9 cellular contexts compared by ENCODE assay signal in the genomic region with DNA sequence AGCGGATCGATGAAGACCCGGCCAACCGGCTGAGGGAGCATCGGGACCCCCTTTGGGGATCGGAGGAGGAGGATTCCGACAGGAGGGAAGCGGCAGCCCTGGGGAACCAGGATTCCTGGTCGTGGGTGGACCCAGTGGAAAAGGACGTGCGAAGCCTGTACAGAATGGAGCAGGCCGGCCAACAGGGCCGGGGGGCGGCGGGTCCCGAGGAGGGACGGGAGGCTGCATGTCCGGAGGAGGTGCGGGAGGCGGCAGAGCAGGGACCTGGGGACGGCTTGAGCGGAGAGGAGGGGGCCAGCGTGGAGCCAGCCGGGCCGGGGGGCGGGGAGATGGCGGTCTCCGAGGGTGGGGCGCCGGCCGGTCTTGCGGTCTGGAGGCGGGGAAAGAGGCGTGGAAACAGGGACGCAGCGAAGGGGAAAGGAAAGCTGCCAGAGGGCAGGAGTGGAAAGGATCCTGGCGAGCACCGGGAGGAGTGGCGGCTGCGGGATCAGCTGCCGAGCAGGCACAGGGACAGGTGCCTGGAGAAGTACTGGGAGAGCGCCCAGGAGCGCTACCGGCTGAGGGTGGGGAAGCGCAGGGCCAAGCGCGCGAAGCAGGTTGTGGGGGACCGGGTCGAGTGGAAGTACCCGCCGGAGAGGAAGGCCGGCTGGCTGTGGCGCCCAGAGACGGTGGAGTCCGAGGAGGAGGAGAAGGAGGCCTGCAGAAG. TPM values are rescaled to one million over a fixed set of nuclear protein-coding genes. Genes with fewer than 3 reads are reported as not detected.
A peak's percentile ranks its signal among the peaks of the same experiment; 100 is the strongest.
DNase-seq lines count a peak whose midpoint lies in the region; ATAC-seq and TF ChIP-seq lines count a peak whose summit lies in the region.
"Had no signal": no experiment of that assay in that cellular context is flagged by ENCODE, and none has a peak within 500 bp of the region (broad histone marks: within the 10 kb centered on the region; RNA-seq: fewer than 3 reads in every experiment).

A gene with protein sequence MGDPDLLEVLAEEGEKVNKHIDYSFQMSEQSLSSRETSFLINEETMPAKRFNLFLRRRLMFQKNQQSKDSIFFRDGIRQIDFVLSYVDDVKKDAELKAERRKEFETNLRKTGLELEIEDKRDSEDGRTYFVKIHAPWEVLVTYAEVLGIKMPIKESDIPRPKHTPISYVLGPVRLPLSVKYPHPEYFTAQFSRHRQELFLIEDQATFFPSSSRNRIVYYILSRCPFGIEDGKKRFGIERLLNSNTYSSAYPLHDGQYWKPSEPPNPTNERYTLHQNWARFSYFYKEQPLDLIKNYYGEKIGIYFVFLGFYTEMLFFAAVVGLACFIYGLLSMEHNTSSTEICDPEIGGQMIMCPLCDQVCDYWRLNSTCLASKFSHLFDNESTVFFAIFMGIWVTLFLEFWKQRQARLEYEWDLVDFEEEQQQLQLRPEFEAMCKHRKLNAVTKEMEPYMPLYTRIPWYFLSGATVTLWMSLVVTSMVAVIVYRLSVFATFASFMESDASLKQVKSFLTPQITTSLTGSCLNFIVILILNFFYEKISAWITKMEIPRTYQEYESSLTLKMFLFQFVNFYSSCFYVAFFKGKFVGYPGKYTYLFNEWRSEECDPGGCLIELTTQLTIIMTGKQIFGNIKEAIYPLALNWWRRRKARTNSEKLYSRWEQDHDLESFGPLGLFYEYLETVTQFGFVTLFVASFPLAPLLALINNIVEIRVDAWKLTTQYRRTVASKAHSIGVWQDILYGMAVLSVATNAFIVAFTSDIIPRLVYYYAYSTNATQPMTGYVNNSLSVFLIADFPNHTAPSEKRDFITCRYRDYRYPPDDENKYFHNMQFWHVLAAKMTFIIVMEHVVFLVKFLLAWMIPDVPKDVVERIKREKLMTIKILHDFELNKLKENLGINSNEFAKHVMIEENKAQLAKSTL (plus strand): TSS at position 444 of the 706 bp plus-strand sequence. CDS start 408 bp downstream, outside the sequence.

- peaks cover 12% of the 10 kb centered on the region for H3K27me3 ChIP-seq in mammary epithelial cell (ENCODE audit: insufficient read depth, low read length)
- no peaks in the 10 kb centered on the region for H3K27me3 ChIP-seq in gastrocnemius medialis

- H3K9me3 Mint-ChIP-seq in immature natural killer cell: peaks cover 0 to 8% (median 5%) of the 10 kb centered on the region in 6 donors

- BruUV-seq in mammary epithelial cell (replicated peaks; lab: Mats Ljungman, UMichigan): no TSS peak

- DNase-seq in NOMO-1 (lab: John Stamatoyannopoulos, UW; ENCODE audit: unreplicated experiment in 2 of 2): peak; percentile 17 to 38
- no peak for DNase-seq in NOMO-1 treated with dmso at 0.1 percent for 144 hours (lab: John Stamatoyannopoulos, UW; ENCODE audit: unreplicated experiment)
- peak; percentile 86 for DNase-seq in NCI-H345 (lab: John Stamatoyannopoulos, UW)
- DNase-seq in mammary epithelial cell: no peak
- peak in 1 of 3 donors; percentile 3 for DNase-seq in immature natural killer cell
- peak; percentile 92 to 95 for DNase-seq in gastrocnemius medialis
- DNase-seq in Kasumi-1 (lab: John Stamatoyannopoulos, UW): no peak
- DNase-seq: CD4-positive, CD25-positive, alpha-beta regulatory T cell had no signal

- H3K27ac ChIP-seq in mammary epithelial cell (ENCODE audit: insufficient read depth, low read depth, low read length) (no peak within 1 kb of the TSS), gastrocnemius medialis (peak within 1 kb of the TSS; percentile 92 to 99 (median 98))

- H3K4me3 ChIP-seq in mammary epithelial cell (replicated peaks in 1 of 3; ENCODE audit: insufficient read depth in 1 of 3, low read depth in 2 of 3, low read length in 3 of 3) (peak within 1 kb of the TSS in 2 of 3 experiments; percentile 38 to 44), gastrocnemius medialis (peak within 1 kb of the TSS; percentile 85 to 96 (median 92))

- H3K27me3 Mint-ChIP-seq in immature natural killer cell (ENCODE audit: low read depth in 3 of 3): peaks cover 2 to 13% (median 11%) of the 10 kb centered on the region in 3 donors

- no peaks in the 10 kb centered on the region for H4K20me1 ChIP-seq in mammary epithelial cell (ENCODE audit: insufficient read depth, low read length)

- in situ Hi-C loops in mammary epithelial cell (cut with MboI; ENCODE audit: low sequenced_read_pairs in 2 of 2): no loop called here
- in situ Hi-C loops in gastrocnemius medialis (cut with MboI; ENCODE audit: low sequenced_read_pairs in 4 of 4): loop anchor here in 1 of 4 donors (25.0 kb wide), 1 partner anchor 470 kb away; a partner anchor contains a TSS

- peak within 1 kb of the TSS; percentile 76 for H2AFZ ChIP-seq in mammary epithelial cell (ENCODE audit: low read depth, low read length)

- H3K4me1 ChIP-seq in mammary epithelial cell (ENCODE audit: insufficient read depth, low read length): peaks cover 12% of the 10 kb centered on the region
- peaks cover 21 to 26% of the 10 kb centered on the region in 2 donors for H3K4me1 ChIP-seq in gastrocnemius medialis

- dilution Hi-C loops in mammary epithelial cell (cut with HindIII; ENCODE audit: low sequenced_read_pairs): no loop called here

- H3K36me3 Mint-ChIP-seq in immature natural killer cell: peaks cover 0 to 3% (median 0%) of the 10 kb centered on the region in 3 donors
- H3K36me3 Mint-ChIP-seq: CD4-positive, CD25-positive, alpha-beta regulatory T cell had no signal

- CTCF ChIA-PET in mammary epithelial cell (lab: Charles Lee; ENCODE audit: low non-redundant PET): no interaction called here

- 0% methylated on average over 16 of the region's 56 CpGs for WGBS in mammary epithelial cell (ENCODE audit: low coverage, missing lambda C conversion rate)

- TF ChIP-seq CTCF in mammary epithelial cell (conservative IDR thresholded peaks at IDR 0.05 in 1 of 2, IDR thresholded peaks at IDR 0.05 in 1 of 2; ENCODE audit: extremely low read depth in 1 of 2, insufficient read depth in 1 of 2, low read depth in 1 of 2, low read length in 2 of 2) (no peak), gastrocnemius medialis (IDR thresholded peaks at IDR 0.05 in 4 of 5, conservative IDR thresholded peaks at IDR 0.05 in 1 of 5) (no peak)

- H3K36me3 ChIP-seq in mammary epithelial cell (ENCODE audit: insufficient read depth, low read length): no peaks in the 10 kb centered on the region
- no peaks in the 10 kb centered on the region for H3K36me3 ChIP-seq in gastrocnemius medialis

- peak within 1 kb of the TSS; percentile 90 for H3K4me2 ChIP-seq in mammary epithelial cell (ENCODE audit: insufficient read depth, low read depth, low read length)

- H3K4me3 Mint-ChIP-seq in immature natural killer cell: peak within 1 kb of the TSS; percentile 54 to 81 (median 77)

- TF ChIP-seq POLR2A in gastrocnemius medialis (IDR thresholded peaks at IDR 0.05): peak; percentile 90 to 95

- H3K4me1 Mint-ChIP-seq in immature natural killer cell: peaks cover 2 to 11% of the 10 kb centered on the region in 2 donors

- no peaks in the 10 kb centered on the region for H3K79me2 ChIP-seq in mammary epithelial cell (ENCODE audit: insufficient read depth, low read length)

- no peak within 1 kb of the TSS for H3K27ac Mint-ChIP-seq in immature natural killer cell

- H3K9me3 ChIP-seq in mammary epithelial cell (replicated peaks; ENCODE audit: insufficient read depth, low read length): no peaks in the 10 kb centered on the region
- H3K9me3 ChIP-seq in gastrocnemius medialis: no peaks in the 10 kb centered on the region

- intact Hi-C loops in mammary epithelial cell (cut with micrococcal nuclease): no loop called here
- intact Hi-C loops in gastrocnemius medialis (cut with DNase I; ENCODE audit: low total_unique reads): loop anchor here (2.0 to 10.0 kb wide), 2 partner anchors 432 to 1806 kb away; a partner anchor contains a TSS

- ATAC-seq in HG02642 (IDR thresholded peaks at IDR 0.05; ENCODE audit: poor library complexity, unreplicated experiment): peak; percentile 63
- peak; percentile 81 to 84 for ATAC-seq in gastrocnemius medialis

- no peak within 1 kb of the TSS for H3K9ac ChIP-seq in mammary epithelial cell (ENCODE audit: insufficient read depth, low read length)

RNA-seq across cellular contexts. Expression of the gene that starts here (rescaled TPM):
- total RNA-seq in mammary epithelial cell (under 1 TPM in 1 of 2 donors, not detected in 1; under 0.01 TPM), gastrocnemius medialis (10 to 100 TPM; 18.8 to 71.2 (median 35.4) TPM)
- polyA plus RNA-seq in mammary epithelial cell (not detected), immature natural killer cell (under 1 TPM in 2 of 3 donors, not detected in 1; 0.07 to 0.09 TPM)
- not detected for polyA minus RNA-seq in mammary epithelial cell
- total RNA-seq: CD4-positive, CD25-positive, alpha-beta regulatory T cell had no signal
- polyA plus RNA-seq: CD4-positive, CD25-positive, alpha-beta regulatory T cell had no signal

Comparison
In these comparisons a context has a peak if more than half of its experiments do, and no peak if none do; other contexts are left out.
1. RNA of the gene that starts here (total RNA-seq): 18.8 to 71.2 TPM in gastrocnemius medialis; under 0.01 TPM in mammary epithelial cell; every median in the first group is over 10 times any median in the second.
2. DNase-seq: peak in NOMO-1 (2 of 2), NCI-H345 (single experiment) and gastrocnemius medialis (2 of 2); none in NOMO-1 treated with dmso at 0.1 percent for 144 hours (single experiment), mammary epithelial cell (single experiment) and Kasumi-1 (0 of 2).